ENCODE assay signal across 9 cellular contexts in genomic region chr22:50302041-50302541, GRCh38. TPM values are rescaled to one million over a fixed set of nuclear protein-coding genes. Genes with fewer than 3 reads are reported as not detected.
DNase-seq lines count a peak whose midpoint lies in the region; ATAC-seq and TF ChIP-seq lines count a peak whose summit lies in the region.
"Had no signal": no experiment of that assay in that cellular context is flagged by ENCODE, and none has a peak within 500 bp of the region (broad histone marks: within the 10 kb centered on the region; RNA-seq: fewer than 3 reads in every experiment).

No MANE protein-coding gene starts in this region.

- H3K27ac Mint-ChIP-seq in type B pancreatic cell = peak overlapping the region; percentile 34

- H3K9ac ChIP-seq in Loucy (ENCODE audit: low read depth, low read length, poor library complexity, severe bottlenecking) = no peak overlapping the region

- peak overlapping the region; percentile 62 for H3K4me3 Mint-ChIP-seq in type B pancreatic cell

- peaks cover 10% of the 10 kb centered on the region for H4K20me1 ChIP-seq in Loucy (ENCODE audit: insufficient read depth, low read length, poor library complexity, severe bottlenecking)

- H3K36me3 Mint-ChIP-seq in type B pancreatic cell = peaks cover 4% of the 10 kb centered on the region

- H3F3A ChIP-seq in Loucy (ENCODE audit: low read depth) = no peaks in the 10 kb centered on the region

- H3K4me2 ChIP-seq in Loucy (ENCODE audit: low read depth, low read length, poor library complexity, severe bottlenecking) = peak overlapping the region; percentile 81

- H3K9me3 ChIP-seq in Loucy (ENCODE audit: insufficient read depth, low read depth, low read length) (no peaks in the 10 kb centered on the region), lung (ENCODE audit: control insufficient read depth in 2 of 2, insufficient read depth in 1 of 2, low read length in 1 of 2) (no peaks in the 10 kb centered on the region)

- H3K27me3 ChIP-seq in Loucy (ENCODE audit: insufficient read depth, low read length, poor library complexity, severe bottlenecking) (no peaks in the 10 kb centered on the region), lung (ENCODE audit: control insufficient read depth, insufficient read depth) (no peaks in the 10 kb centered on the region)

- H3K36me3 ChIP-seq in Loucy (ENCODE audit: insufficient read depth, low read length) (no peaks in the 10 kb centered on the region), lung (ENCODE audit: control insufficient read depth in 2 of 2, insufficient read depth in 2 of 2, low read length in 2 of 2) (peaks cover 0 to 17% of the 10 kb centered on the region in 2 donors)

- H3K4me1 Mint-ChIP-seq in type B pancreatic cell (ENCODE audit: unreplicated experiment) = peaks cover 25% of the 10 kb centered on the region

- H2AFZ ChIP-seq in Loucy (ENCODE audit: low read length) = no peak overlapping the region

- ATAC-seq in lung (ENCODE audit: insufficient read depth, low FRiP score) (no peak), HG03196 (IDR thresholded peaks at IDR 0.05; ENCODE audit: unreplicated experiment) (no peak)

- no peaks in the 10 kb centered on the region for H3K9me2 ChIP-seq in Loucy (replicated peaks; ENCODE audit: low read depth, low read length)

- WGBS in lung, 2 donors = 27 to 49% methylated on average over 8 to 9 of the region's 9 CpGs

- no peaks in the 10 kb centered on the region for H3K9me3 Mint-ChIP-seq in type B pancreatic cell

- H3K4me1 ChIP-seq in Loucy (ENCODE audit: insufficient read depth, low read length, poor library complexity, severe bottlenecking) (peaks cover 55% of the 10 kb centered on the region), lung (ENCODE audit: control insufficient read depth in 2 of 2, insufficient read depth in 2 of 2, low read length in 2 of 2) (peaks cover 11 to 65% of the 10 kb centered on the region in 2 donors)

- DNase-seq in coronary artery (ENCODE audit: low spot score) = no peak
- no peak for DNase-seq in lung (ENCODE audit: low spot score)
- DNase-seq in type B pancreatic cell (ENCODE audit: extremely low spot score, unreplicated experiment) = no peak
- no peak for DNase-seq in NCI-H187 treated with DMSO at 0.1 percent for 48 hours (lab: John Stamatoyannopoulos, UW)
- DNase-seq in Ammon's horn (ENCODE audit: low spot score) = no peak
- DNase-seq: stimulated activated CD4-positive, alpha-beta T cell treated with anti-CD3 and anti-CD28 coated beads, Interleukin-12 subunit alpha, Interleukin-12 subunit beta, amount 100 ng/mL, for 4 hours; trophoblast cell had no signal

- no peak overlapping the region for H3K4me3 ChIP-seq in Loucy (ENCODE audit: low read length, poor library complexity, severe bottlenecking)
- H3K4me3 ChIP-seq in coronary artery = peak overlapping the region; percentile 96
- no peak overlapping the region for H3K4me3 ChIP-seq in lung

- no peaks in the 10 kb centered on the region for H3K27me3 Mint-ChIP-seq in type B pancreatic cell

- peak overlapping the region; percentile 83 to 98 for H3K27ac ChIP-seq in coronary artery
- peak overlapping the region; percentile 35 to 84 for H3K27ac ChIP-seq in lung (ENCODE audit: low read depth in 1 of 2, low read length in 1 of 2)

- peaks cover 50% of the 10 kb centered on the region for H3K79me2 ChIP-seq in Loucy (ENCODE audit: insufficient read depth, low read length)

- TF ChIP-seq CTCF in Loucy (conservative IDR thresholded peaks at IDR 0.05; ENCODE audit: low read length) = no peak
- no peak for TF ChIP-seq CTCF in coronary artery (IDR thresholded peaks at IDR 0.05)
- no peak for TF ChIP-seq CTCF in lung (IDR thresholded peaks at IDR 0.05; ENCODE audit: control extremely low read depth, extremely low read depth)
- TF ChIP-seq CTCF in type B pancreatic cell (conservative IDR thresholded peaks at IDR 0.05) = no peak

RNA-seq across cellular contexts. Expression of gene PLXNB2, which starts 5.4 kb away (rescaled TPM):
- total RNA-seq in lung (100 to 1,000 TPM; 212 to 310 TPM), type B pancreatic cell (ENCODE audit: low replicate concordance) (352 and 500 TPM in 2 replicates)
- 100 to 1,000 TPM; 123 to 134 TPM for polyA plus RNA-seq in lung

RNA-seq across cellular contexts. Expression of gene DENND6B, which starts 24.7 kb away (rescaled TPM):
- 10 to 100 TPM; 10.5 to 26.0 TPM for total RNA-seq in lung
- polyA plus RNA-seq in lung = 10 to 100 TPM in 1 of 2 donors, 1 to 10 TPM in 1; 8.0 to 14.7 TPM
- total RNA-seq in type B pancreatic cell (ENCODE audit: low replicate concordance) = 22.1 and 25.6 TPM in 2 replicates

RNA-seq across cellular contexts. Expression of gene MAPK11, which starts 31.9 kb away (rescaled TPM):
- total RNA-seq in lung = 10 to 100 TPM in 1 of 2 donors, 1 to 10 TPM in 1; 8.3 to 15.3 TPM
- polyA plus RNA-seq in lung = 10 to 100 TPM in 1 of 2 donors, 1 to 10 TPM in 1; 9.9 to 13.9 TPM
- 4.0 and 7.4 TPM in 2 replicates for total RNA-seq in type B pancreatic cell (ENCODE audit: low replicate concordance)

RNA-seq across cellular contexts. Expression of gene MAPK12, which starts 40.6 kb away (rescaled TPM):
- 10 to 100 TPM; 10.4 to 11.5 TPM for total RNA-seq in lung
- polyA plus RNA-seq in lung = 10 to 100 TPM; 12.2 to 13.1 TPM
- 11.4 and 31.3 TPM in 2 replicates for total RNA-seq in type B pancreatic cell (ENCODE audit: low replicate concordance)

RNA-seq across cellular contexts. Expression of gene PPP6R2, which starts 41.0 kb away (rescaled TPM):
- 10 to 100 TPM; 48.1 to 70.0 TPM for total RNA-seq in lung
- 10 to 100 TPM; 35.2 to 45.1 TPM for polyA plus RNA-seq in lung
- total RNA-seq in type B pancreatic cell (ENCODE audit: low replicate concordance) = 56.4 and 62.8 TPM in 2 replicates
